Comparison of ENCODE assay signal across 1 cellular context in genomic region chr18:79644006-79644665, GRCh38.
TF ChIP-seq lines count a peak whose summit lies in the region.

No MANE protein-coding gene starts in this region.

TF ChIP-seq in GM12878, 131 proteins besides CTCF, POLR2A, EP300 and RAD21 (continued from another document):
- TF ChIP-seq ZNF687 (IDR thresholded peaks at IDR 0.05) (no peak), BRCA1 (IDR thresholded peaks at IDR 0.05; ENCODE audit: low read depth, low read length) (0 out of 2 replicates have a peak, but pooled peaks have one; percentile 11), IKZF2 (IDR thresholded peaks at IDR 0.05) (no peak), PAX5 (IDR thresholded peaks at IDR 0.05; ENCODE audit: borderline replicate concordance, low read depth, low read length) (no peak), ZNF274 (IDR thresholded peaks at IDR 0.05; ENCODE audit: insufficient read depth, insufficient read length) (no peak), TAF1 (IDR thresholded peaks at IDR 0.05; ENCODE audit: borderline replicate concordance, low read depth, low read length) (no peak), FOS (IDR thresholded peaks at IDR 0.05; ENCODE audit: borderline replicate concordance, extremely low read depth, insufficient read length) (no peak), BACH1 (IDR thresholded peaks at IDR 0.05; ENCODE audit: borderline replicate concordance) (no peak), TARDBP (IDR thresholded peaks at IDR 0.05; ENCODE audit: borderline replicate concordance) (no peak), SMAD1 (IDR thresholded peaks at IDR 0.05; ENCODE audit: low read depth, partially characterized antibody) (no peak), TCF3 (IDR thresholded peaks at IDR 0.05; ENCODE audit: borderline replicate concordance, insufficient read depth, low read depth, low read length) (peak; percentile 67; the same call in 1 of the 2 replicates), MTA3 (IDR thresholded peaks at IDR 0.05; ENCODE audit: borderline replicate concordance, low read length) (no peak), JUND (IDR thresholded peaks at IDR 0.05; ENCODE audit: low read depth, low read length) (no peak), POU2F2 (IDR thresholded peaks at IDR 0.05; ENCODE audit: borderline replicate concordance, low read depth, low read length) (no peak), CEBPZ (IDR thresholded peaks at IDR 0.05; ENCODE audit: low read depth, low read length) (no peak), MEF2A (IDR thresholded peaks at IDR 0.05; ENCODE audit: insufficient read depth, low read depth, low read length) (no peak), CHD4 (IDR thresholded peaks at IDR 0.05) (no peak), TCF7 (IDR thresholded peaks at IDR 0.05; ENCODE audit: borderline replicate concordance) (no peak), IRF3 (IDR thresholded peaks at IDR 0.05) (no peak), YY1 (IDR thresholded peaks at IDR 0.05; ENCODE audit: low read depth, low read length) (peak; percentile 68), SUPT20H (IDR thresholded peaks at IDR 0.05; ENCODE audit: borderline replicate concordance, control insufficient read depth, low read depth, low read length) (no peak), STAT3 (IDR thresholded peaks at IDR 0.05; ENCODE audit: low read depth, low read length) (no peak), SMARCA5 (IDR thresholded peaks at IDR 0.05) (peak; percentile 97), JUNB (IDR thresholded peaks at IDR 0.05) (no peak), ZNF207 (IDR thresholded peaks at IDR 0.05; ENCODE audit: borderline replicate concordance) (peak; percentile 91), ZNF24 (IDR thresholded peaks at IDR 0.05) (no peak), TBL1XR1 (IDR thresholded peaks at IDR 0.05; ENCODE audit: low read depth, low read length) (0 out of 2 replicates have a peak, but pooled peaks have one; percentile 45), CREB1 (IDR thresholded peaks at IDR 0.05; ENCODE audit: low read depth) (no peak), NR2F1 (conservative IDR thresholded peaks at IDR 0.05) (peak; percentile 82), GABPA (IDR thresholded peaks at IDR 0.05; ENCODE audit: low read depth) (no peak), ZBED1 (IDR thresholded peaks at IDR 0.05; ENCODE audit: borderline replicate concordance) (no peak), SUZ12 (IDR thresholded peaks at IDR 0.05; ENCODE audit: unreplicated experiment) (no peak)
TF ChIP-seq in GM12878: peak in this region for 20.
